Comparison of ENCODE assay signal across 24 cellular contexts in the genomic region with DNA sequence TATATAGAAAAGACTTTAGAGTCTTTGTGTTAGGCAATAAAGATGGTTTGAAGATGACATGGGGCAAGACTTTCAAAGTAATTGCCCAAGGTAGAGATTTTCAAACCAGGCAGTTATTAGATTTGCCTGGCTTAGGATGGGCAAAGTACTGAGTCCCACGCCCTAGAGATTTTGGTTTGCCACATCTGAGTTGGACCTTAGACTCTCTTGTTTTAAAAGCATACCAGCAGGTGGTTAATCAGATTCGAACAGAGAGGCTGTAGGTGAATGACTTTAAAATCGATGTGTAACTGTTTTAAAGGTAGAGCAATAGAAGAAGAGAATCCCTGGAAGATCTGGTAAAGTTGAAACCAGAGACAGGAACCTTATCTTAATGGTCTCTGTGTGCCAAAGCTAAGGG.
"Had no signal": no experiment of that assay in that cellular context is flagged by ENCODE, and none has a peak within 500 bp of the region (broad histone marks: within the 10 kb centered on the region; RNA-seq: fewer than 3 reads in every experiment).

No MANE protein-coding gene starts in this region.

- H2AFZ ChIP-seq: neural progenitor cell, parathyroid adenoma had no signal

- H3K36me3 Mint-ChIP-seq: natural killer cell treated with Interleukin-12 subunit alpha and Interleukin-12 subunit beta and Interleukin-15 and Interleukin-18, amount 100 ng/mL, for 72 hours had no signal

- H3K4me3 Mint-ChIP-seq: memory B cell; mesothelial cell of epicardium; natural killer cell treated with Interleukin-12 subunit alpha and Interleukin-12 subunit beta and Interleukin-15 and Interleukin-18, amount 100 ng/mL, for 72 hours; neural progenitor cell had no signal

- H3K79me2 ChIP-seq: parathyroid adenoma had no signal

- H3K9me3 Mint-ChIP-seq: memory B cell; natural killer cell treated with Interleukin-12 subunit alpha and Interleukin-12 subunit beta and Interleukin-15 and Interleukin-18, amount 100 ng/mL, for 72 hours had no signal

- ATAC-seq: left lung; lower lobe of right lung; natural killer cell treated with Interleukin-12 subunit alpha and Interleukin-12 subunit beta and Interleukin-15 and Interleukin-18, amount 100 ng/mL, for 72 hours; psoas muscle; sciatic nerve had no signal

- H3K9me3 ChIP-seq: left lung, lower lobe of right lung, psoas muscle, stomach, thoracic aorta, transverse colon had no signal

- H3K27me3 ChIP-seq: dorsolateral prefrontal cortex, left lung, neural progenitor cell, stomach, transverse colon had no signal

- H3K27me3 Mint-ChIP-seq: memory B cell had no signal

- H3K27ac Mint-ChIP-seq: memory B cell; mesothelial cell of epicardium; natural killer cell treated with Interleukin-12 subunit alpha and Interleukin-12 subunit beta and Interleukin-15 and Interleukin-18, amount 100 ng/mL, for 72 hours; neural progenitor cell had no signal

- DNase-seq: cortex of kidney; dorsolateral prefrontal cortex; effector CD8-positive, alpha-beta T cell; foreskin melanocyte; head of caudate nucleus; hippocampal formation; kidney glomerular epithelial cell; left lung; lower lobe of right lung; occipital lobe; psoas muscle; retina; stimulated activated CD4-positive, alpha-beta T cell treated with anti-CD3 and anti-CD28 coated beads, Interleukin-2, amount 100 ng/mL, for 24 hours; stimulated activated naive CD4-positive, alpha-beta T cell; stomach; substantia nigra; transverse colon had no signal

- H3K4me2 ChIP-seq: neural progenitor cell had no signal

- H3K27ac ChIP-seq: dorsolateral prefrontal cortex, left lung, lower lobe of right lung, neural progenitor cell, parathyroid adenoma, psoas muscle, stomach, thoracic aorta, transverse colon had no signal

- H3K4me3 ChIP-seq: dorsolateral prefrontal cortex, left lung, lower lobe of right lung, neural progenitor cell, psoas muscle, stomach, thoracic aorta, transverse colon had no signal

- H3K36me3 ChIP-seq: left lung, lower lobe of right lung, neural progenitor cell, stomach, thoracic aorta, transverse colon had no signal
